In the genomic region with DNA sequence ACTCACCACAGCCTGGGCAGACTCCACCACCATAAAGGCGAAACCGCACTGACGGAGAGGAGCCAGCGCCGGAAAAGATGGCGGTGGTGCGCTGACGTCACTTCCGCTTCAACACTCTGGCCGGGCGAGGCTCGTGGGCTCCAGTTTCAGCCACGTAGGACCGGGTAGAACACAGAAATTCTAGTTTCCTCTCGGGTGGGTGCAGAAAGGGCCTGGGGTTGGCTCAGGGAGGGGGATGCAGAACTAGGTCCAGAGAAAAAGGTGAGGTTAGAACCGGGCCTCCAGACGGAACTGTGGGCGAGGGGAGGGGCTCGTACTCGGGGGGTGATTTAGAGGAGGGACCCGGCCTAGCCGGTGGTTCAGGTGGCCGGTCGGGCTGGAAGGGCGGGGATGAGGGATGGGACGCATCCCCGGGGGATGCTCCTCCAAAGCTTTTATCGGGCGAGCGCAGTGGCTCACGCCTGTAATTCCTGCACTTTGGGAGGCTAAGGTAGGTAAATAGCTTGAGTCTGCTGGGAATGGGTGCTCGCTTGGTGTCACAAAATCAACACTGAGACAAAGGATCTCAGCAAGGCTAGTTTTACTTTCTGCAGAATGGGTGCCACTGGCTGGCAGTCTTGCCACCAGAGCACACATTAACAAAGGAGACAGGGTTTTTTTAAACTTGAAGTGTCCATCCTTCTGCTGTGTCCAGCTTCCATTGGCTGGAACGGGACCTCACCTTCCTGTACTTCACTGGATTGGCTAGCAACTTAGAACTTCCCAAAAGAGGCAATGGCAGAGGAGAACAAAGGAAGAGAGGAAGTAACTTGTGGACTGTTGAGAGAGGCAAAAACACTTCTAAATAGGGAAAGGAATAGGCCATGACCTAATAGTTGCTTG, we compare ENCODE assay signal across 1 cellular context.
TF ChIP-seq lines count a peak whose summit lies in the region.

A gene (minus strand): TSS at position 77 of the 882 bp plus-strand sequence. CDS start 1,776 bp downstream, outside the sequence.

TF ChIP-seq in HEK293, 187 proteins besides CTCF, POLR2A, EP300 and RAD21 (continued from another document and continues in another):
- TF ChIP-seq, protein P1, sequence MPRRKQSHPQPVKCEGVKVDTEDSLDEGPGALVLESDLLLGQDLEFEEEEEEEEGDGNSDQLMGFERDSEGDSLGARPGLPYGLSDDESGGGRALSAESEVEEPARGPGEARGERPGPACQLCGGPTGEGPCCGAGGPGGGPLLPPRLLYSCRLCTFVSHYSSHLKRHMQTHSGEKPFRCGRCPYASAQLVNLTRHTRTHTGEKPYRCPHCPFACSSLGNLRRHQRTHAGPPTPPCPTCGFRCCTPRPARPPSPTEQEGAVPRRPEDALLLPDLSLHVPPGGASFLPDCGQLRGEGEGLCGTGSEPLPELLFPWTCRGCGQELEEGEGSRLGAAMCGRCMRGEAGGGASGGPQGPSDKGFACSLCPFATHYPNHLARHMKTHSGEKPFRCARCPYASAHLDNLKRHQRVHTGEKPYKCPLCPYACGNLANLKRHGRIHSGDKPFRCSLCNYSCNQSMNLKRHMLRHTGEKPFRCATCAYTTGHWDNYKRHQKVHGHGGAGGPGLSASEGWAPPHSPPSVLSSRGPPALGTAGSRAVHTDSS (tag by site-specific recombination; IDR thresholded peaks at IDR 0.05): no peak
- TF ChIP-seq ZNF521 (tag by site-specific recombination; IDR thresholded peaks at IDR 0.05) (no peak), ZXDB (tag by site-specific recombination; IDR thresholded peaks at IDR 0.05) (peak; percentile 95), ZNF514 (tag by site-specific recombination; IDR thresholded peaks at IDR 0.05) (no peak), ZSCAN30 (tag by site-specific recombination; IDR thresholded peaks at IDR 0.05) (no peak; the same call in 1 of the 2 replicates), SP7 (tag by site-specific recombination; IDR thresholded peaks at IDR 0.05) (peak; percentile 87), ZNF843 (tag by site-specific recombination; IDR thresholded peaks at IDR 0.05) (no peak), HOXD13 (CRISPR knock-in tag; IDR thresholded peaks at IDR 0.05; ENCODE audit: borderline replicate concordance) (no peak), ZNF664 (tag by site-specific recombination; IDR thresholded peaks at IDR 0.05) (0 out of 2 replicates have a peak, but pooled peaks have one; percentile 21), SALL2 (tag by site-specific recombination; IDR thresholded peaks at IDR 0.05; ENCODE audit: borderline replicate concordance) (no peak), KLF7 (tag by site-specific recombination; IDR thresholded peaks at IDR 0.05; ENCODE audit: borderline replicate concordance) (peak; percentile 97), ZNF747 (tag by site-specific recombination; IDR thresholded peaks at IDR 0.05) (no peak), RBAK (tag by site-specific recombination; IDR thresholded peaks at IDR 0.05) (no peak), ZNF324 (tag by site-specific recombination; IDR thresholded peaks at IDR 0.05) (peak; percentile 81; the same call in 1 of the 2 replicates), ZNF48 (tag by site-specific recombination; IDR thresholded peaks at IDR 0.05) (no peak), ZNF791 (tag by site-specific recombination; IDR thresholded peaks at IDR 0.05) (no peak), ZNF24 (tag by site-specific recombination; IDR thresholded peaks at IDR 0.05) (no peak; the same call in 1 of the 2 replicates), ZNF394 (tag by site-specific recombination; IDR thresholded peaks at IDR 0.05; ENCODE audit: borderline replicate concordance) (peak; percentile 70; the same call in 1 of the 2 replicates), ZNF335 (tag by site-specific recombination; conservative IDR thresholded peaks at IDR 0.05) (peak; percentile 74), ZNF366 (tag by site-specific recombination; conservative IDR thresholded peaks at IDR 0.05) (no peak), REPIN1 (tag by site-specific recombination; IDR thresholded peaks at IDR 0.05; ENCODE audit: low read depth) (0 out of 2 replicates have a peak, but pooled peaks have one; percentile 87), ZFP37 (tag by site-specific recombination; IDR thresholded peaks at IDR 0.05) (peak; percentile 92), ZNF660 (tag by site-specific recombination; IDR thresholded peaks at IDR 0.05) (no peak; the same call in none of the 2 replicates), SCRT2 (tag by site-specific recombination; IDR thresholded peaks at IDR 0.05) (no peak; the same call in 1 of the 2 replicates), ZNF2 (tag by site-specific recombination; IDR thresholded peaks at IDR 0.05) (peak; percentile 88), ZNF561 (tag by site-specific recombination; IDR thresholded peaks at IDR 0.05; ENCODE audit: borderline replicate concordance) (no peak), ZBTB48 (tag by site-specific recombination; IDR thresholded peaks at IDR 0.05) (no peak), ZNF416 (tag by site-specific recombination; IDR thresholded peaks at IDR 0.05) (no peak), ZNF624 (tag by site-specific recombination; IDR thresholded peaks at IDR 0.05) (no peak), ZNF621 (tag by site-specific recombination; IDR thresholded peaks at IDR 0.05) (no peak), ZEB2 (tag by site-specific recombination; IDR thresholded peaks at IDR 0.05) (peak; percentile 84), ZNF629 (tag by site-specific recombination; IDR thresholded peaks at IDR 0.05) (peak; percentile 91), KLF16 (tag by site-specific recombination; IDR thresholded peaks at IDR 0.05) (peak; percentile 87), ZNF302 (tag by site-specific recombination; IDR thresholded peaks at IDR 0.05; ENCODE audit: low read depth) (no peak), ZNF146 (tag by site-specific recombination; IDR thresholded peaks at IDR 0.05) (peak; percentile 73), GLI2 (tag by site-specific recombination; IDR thresholded peaks at IDR 0.05; ENCODE audit: borderline replicate concordance, low read depth) (no peak), YY2 (tag by site-specific recombination; IDR thresholded peaks at IDR 0.05) (peak; percentile 94), ZNF121 (tag by site-specific recombination; IDR thresholded peaks at IDR 0.05) (no peak)
- TF ChIP-seq, protein P2, sequence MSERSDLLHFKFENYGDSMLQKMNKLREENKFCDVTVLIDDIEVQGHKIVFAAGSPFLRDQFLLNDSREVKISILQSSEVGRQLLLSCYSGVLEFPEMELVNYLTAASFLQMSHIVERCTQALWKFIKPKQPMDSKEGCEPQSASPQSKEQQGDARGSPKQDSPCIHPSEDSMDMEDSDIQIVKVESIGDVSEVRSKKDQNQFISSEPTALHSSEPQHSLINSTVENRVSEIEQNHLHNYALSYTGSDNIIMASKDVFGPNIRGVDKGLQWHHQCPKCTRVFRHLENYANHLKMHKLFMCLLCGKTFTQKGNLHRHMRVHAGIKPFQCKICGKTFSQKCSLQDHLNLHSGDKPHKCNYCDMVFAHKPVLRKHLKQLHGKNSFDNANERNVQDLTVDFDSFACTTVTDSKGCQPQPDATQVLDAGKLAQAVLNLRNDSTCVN (tag by site-specific recombination; optimal IDR thresholded peaks at IDR 0.05): peak; percentile 40
- TF ChIP-seq, protein P3, sequence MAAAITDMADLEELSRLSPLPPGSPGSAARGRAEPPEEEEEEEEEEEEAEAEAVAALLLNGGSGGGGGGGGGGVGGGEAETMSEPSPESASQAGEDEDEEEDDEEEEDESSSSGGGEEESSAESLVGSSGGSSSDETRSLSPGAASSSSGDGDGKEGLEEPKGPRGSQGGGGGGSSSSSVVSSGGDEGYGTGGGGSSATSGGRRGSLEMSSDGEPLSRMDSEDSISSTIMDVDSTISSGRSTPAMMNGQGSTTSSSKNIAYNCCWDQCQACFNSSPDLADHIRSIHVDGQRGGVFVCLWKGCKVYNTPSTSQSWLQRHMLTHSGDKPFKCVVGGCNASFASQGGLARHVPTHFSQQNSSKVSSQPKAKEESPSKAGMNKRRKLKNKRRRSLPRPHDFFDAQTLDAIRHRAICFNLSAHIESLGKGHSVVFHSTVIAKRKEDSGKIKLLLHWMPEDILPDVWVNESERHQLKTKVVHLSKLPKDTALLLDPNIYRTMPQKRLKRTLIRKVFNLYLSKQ (tag by site-specific recombination; IDR thresholded peaks at IDR 0.05; ENCODE audit: borderline replicate concordance): no peak
- TF ChIP-seq, protein P4, sequence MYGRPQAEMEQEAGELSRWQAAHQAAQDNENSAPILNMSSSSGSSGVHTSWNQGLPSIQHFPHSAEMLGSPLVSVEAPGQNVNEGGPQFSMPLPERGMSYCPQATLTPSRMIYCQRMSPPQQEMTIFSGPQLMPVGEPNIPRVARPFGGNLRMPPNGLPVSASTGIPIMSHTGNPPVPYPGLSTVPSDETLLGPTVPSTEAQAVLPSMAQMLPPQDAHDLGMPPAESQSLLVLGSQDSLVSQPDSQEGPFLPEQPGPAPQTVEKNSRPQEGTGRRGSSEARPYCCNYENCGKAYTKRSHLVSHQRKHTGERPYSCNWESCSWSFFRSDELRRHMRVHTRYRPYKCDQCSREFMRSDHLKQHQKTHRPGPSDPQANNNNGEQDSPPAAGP (tag by site-specific recombination; IDR thresholded peaks at IDR 0.05): peak; percentile 97
- TF ChIP-seq, protein P5, sequence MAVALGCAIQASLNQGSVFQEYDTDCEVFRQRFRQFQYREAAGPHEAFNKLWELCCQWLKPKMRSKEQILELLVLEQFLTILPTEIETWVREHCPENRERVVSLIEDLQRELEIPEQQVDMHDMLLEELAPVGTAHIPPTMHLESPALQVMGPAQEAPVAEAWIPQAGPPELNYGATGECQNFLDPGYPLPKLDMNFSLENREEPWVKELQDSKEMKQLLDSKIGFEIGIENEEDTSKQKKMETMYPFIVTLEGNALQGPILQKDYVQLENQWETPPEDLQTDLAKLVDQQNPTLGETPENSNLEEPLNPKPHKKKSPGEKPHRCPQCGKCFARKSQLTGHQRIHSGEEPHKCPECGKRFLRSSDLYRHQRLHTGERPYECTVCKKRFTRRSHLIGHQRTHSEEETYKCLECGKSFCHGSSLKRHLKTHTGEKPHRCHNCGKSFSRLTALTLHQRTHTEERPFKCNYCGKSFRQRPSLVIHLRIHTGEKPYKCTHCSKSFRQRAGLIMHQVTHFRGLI (tag by site-specific recombination; IDR thresholded peaks at IDR 0.05): 0 out of 2 replicates have a peak, but pooled peaks have one; percentile 66
- TF ChIP-seq, protein P6, sequence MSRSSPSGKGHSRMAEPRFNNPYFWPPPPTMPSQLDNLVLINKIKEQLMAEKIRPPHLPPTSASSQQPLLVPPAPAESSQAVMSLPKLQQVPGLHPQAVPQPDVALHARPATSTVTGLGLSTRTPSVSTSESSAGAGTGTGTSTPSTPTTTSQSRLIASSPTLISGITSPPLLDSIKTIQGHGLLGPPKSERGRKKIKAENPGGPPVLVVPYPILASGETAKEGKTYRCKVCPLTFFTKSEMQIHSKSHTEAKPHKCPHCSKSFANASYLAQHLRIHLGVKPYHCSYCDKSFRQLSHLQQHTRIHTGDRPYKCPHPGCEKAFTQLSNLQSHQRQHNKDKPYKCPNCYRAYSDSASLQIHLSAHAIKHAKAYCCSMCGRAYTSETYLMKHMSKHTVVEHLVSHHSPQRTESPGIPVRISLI (tag by site-specific recombination; IDR thresholded peaks at IDR 0.05): peak; percentile 26; the same call in 1 of the 2 replicates
- TF ChIP-seq, protein P7, sequence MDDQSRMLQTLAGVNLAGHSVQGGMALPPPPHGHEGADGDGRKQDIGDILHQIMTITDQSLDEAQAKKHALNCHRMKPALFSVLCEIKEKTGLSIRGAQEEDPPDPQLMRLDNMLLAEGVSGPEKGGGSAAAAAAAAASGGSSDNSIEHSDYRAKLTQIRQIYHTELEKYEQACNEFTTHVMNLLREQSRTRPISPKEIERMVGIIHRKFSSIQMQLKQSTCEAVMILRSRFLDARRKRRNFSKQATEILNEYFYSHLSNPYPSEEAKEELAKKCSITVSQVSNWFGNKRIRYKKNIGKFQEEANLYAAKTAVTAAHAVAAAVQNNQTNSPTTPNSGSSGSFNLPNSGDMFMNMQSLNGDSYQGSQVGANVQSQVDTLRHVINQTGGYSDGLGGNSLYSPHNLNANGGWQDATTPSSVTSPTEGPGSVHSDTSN (CRISPR knock-in tag; IDR thresholded peaks at IDR 0.05): no peak
- TF ChIP-seq, protein P8, sequence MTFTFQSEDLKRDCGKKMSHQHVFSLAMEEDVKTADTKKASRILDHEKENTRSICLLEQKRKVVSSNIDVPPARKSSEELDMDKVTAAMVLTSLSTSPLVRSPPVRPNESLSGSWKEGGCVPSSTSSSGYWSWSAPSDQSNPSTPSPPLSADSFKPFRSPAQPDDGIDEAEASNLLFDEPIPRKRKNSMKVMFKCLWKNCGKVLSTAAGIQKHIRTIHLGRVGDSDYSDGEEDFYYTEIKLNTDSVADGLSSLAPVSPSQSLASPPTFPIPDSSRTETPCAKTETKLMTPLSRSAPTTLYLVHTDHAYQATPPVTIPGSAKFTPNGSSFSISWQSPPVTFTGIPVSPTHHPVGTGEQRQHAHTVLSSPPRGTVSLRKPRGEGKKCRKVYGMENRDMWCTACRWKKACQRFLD (tag by site-specific recombination; IDR thresholded peaks at IDR 0.05): peak; percentile 81; the same call in 1 of the 2 replicates
- TF ChIP-seq, protein P9, sequence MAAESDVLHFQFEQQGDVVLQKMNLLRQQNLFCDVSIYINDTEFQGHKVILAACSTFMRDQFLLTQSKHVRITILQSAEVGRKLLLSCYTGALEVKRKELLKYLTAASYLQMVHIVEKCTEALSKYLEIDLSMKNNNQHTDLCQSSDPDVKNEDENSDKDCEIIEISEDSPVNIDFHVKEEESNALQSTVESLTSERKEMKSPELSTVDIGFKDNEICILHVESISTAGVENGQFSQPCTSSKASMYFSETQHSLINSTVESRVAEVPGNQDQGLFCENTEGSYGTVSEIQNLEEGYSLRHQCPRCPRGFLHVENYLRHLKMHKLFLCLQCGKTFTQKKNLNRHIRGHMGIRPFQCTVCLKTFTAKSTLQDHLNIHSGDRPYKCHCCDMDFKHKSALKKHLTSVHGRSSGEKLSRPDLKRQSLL (tag by site-specific recombination; IDR thresholded peaks at IDR 0.05): no peak
- TF ChIP-seq, protein P10, sequence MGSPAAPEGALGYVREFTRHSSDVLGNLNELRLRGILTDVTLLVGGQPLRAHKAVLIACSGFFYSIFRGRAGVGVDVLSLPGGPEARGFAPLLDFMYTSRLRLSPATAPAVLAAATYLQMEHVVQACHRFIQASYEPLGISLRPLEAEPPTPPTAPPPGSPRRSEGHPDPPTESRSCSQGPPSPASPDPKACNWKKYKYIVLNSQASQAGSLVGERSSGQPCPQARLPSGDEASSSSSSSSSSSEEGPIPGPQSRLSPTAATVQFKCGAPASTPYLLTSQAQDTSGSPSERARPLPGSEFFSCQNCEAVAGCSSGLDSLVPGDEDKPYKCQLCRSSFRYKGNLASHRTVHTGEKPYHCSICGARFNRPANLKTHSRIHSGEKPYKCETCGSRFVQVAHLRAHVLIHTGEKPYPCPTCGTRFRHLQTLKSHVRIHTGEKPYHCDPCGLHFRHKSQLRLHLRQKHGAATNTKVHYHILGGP (tag by site-specific recombination; IDR thresholded peaks at IDR 0.05): no peak
